ENCODE assay signal across 8 cellular contexts in genomic region chr10:115129752-115130151, GRCh38. TPM values are rescaled to one million over a fixed set of nuclear protein-coding genes. Genes with fewer than 3 reads are reported as not detected.
A peak's percentile ranks its signal among the peaks of the same experiment; 100 is the strongest.
DNase-seq lines count a peak whose midpoint lies in the region; ATAC-seq and TF ChIP-seq lines count a peak whose summit lies in the region.

No MANE protein-coding gene starts in this region.

- no peak overlapping the region for H3K27ac ChIP-seq in right lobe of liver

- no peak overlapping the region for H3K4me3 Mint-ChIP-seq in T-helper 17 cell

- TF ChIP-seq POLR2A in right lobe of liver (IDR thresholded peaks at IDR 0.05), result no peak

- no peak overlapping the region for H3K27ac Mint-ChIP-seq in T-helper 17 cell

- H3K27me3 Mint-ChIP-seq in T-helper 17 cell, result peaks cover 17% of the 10 kb centered on the region

- in situ Hi-C loops in G401 (cut with HindIII; ENCODE audit: low sequenced_read_pairs), result no loop called here

- H3K4me1 Mint-ChIP-seq in T-helper 17 cell, result no peaks in the 10 kb centered on the region

- no peaks in the 10 kb centered on the region for H3K36me3 Mint-ChIP-seq in T-helper 17 cell (ENCODE audit: low read depth)

- no peaks in the 10 kb centered on the region for H3K9me3 ChIP-seq in right lobe of liver
- H3K9me3 ChIP-seq in T-helper 17 cell (ENCODE audit: control insufficient read depth, low read length, poor library complexity, severe bottlenecking), result no peaks in the 10 kb centered on the region

- ATAC-seq in right lobe of liver (peak; percentile 41 to 62 (median 50)), T-helper 17 cell (no peak), GM18498 (IDR thresholded peaks at IDR 0.05; ENCODE audit: unreplicated experiment) (no peak)

- H3K4me3 ChIP-seq in right lobe of liver, result no peak overlapping the region

- peak; percentile 35 to 54 (median 52) for TF ChIP-seq CTCF in right lobe of liver (IDR thresholded peaks at IDR 0.05)

- H3K27me3 ChIP-seq in right lobe of liver, result no peaks in the 10 kb centered on the region

- intact Hi-C loops in right lobe of liver (cut with DNase I), result no loop called here

- H3K4me1 ChIP-seq in right lobe of liver, result no peaks in the 10 kb centered on the region

- no peaks in the 10 kb centered on the region for H3K36me3 ChIP-seq in right lobe of liver

- peak; percentile 49 for DNase-seq in G401 (ENCODE audit: low spot score)
- DNase-seq in HS-5 (ENCODE audit: low read depth), result peak; percentile 20
- peak; percentile 32 for DNase-seq in amniotic epithelial cell (ENCODE audit: low read depth)
- no peak for DNase-seq in right lobe of liver
- DNase-seq in DMS79 treated with DMSO at 0.1 percent for 48 hours (lab: John Stamatoyannopoulos, UW), result no peak
- no peak for DNase-seq in T-helper 17 cell
- DNase-seq in occipital lobe (lab: John Stamatoyannopoulos, UW), result no peak

RNA-seq across cellular contexts. Expression of gene ATRNL1, which starts 36.6 kb away (rescaled TPM):
- 0.44 TPM in 1 of 2 replicates, not detected in the other for total RNA-seq in G401 (2014; rRNA removed; shearing (Covaris generic))
- total RNA-seq in right lobe of liver (1 to 10 TPM in 5 of 6 experiments, under 1 TPM in 1; 0.81 to 5.3 (median 2.6) TPM), T-helper 17 cell (not detected), occipital lobe (856 TPM)

Comparison
In these comparisons a context has a peak if more than half of its experiments do, and no peak if none do; other contexts are left out.
1. DNase-seq: peak in G401 (single experiment), HS-5 (single experiment) and amniotic epithelial cell (single experiment); none in right lobe of liver (0 of 3), DMS79 treated with DMSO at 0.1 percent for 48 hours (single experiment), T-helper 17 cell (0 of 3) and occipital lobe (single experiment).
2. ATAC-seq: peak in right lobe of liver (4 of 4); none in T-helper 17 cell (single experiment) and GM18498 (single experiment).
3. RNA of gene ATRNL1, which starts 36.6 kb away (total RNA-seq): 856 TPM in occipital lobe (single experiment); 0.81 to 5.3 TPM in right lobe of liver, 0.44 TPM in G401 and not detected in T-helper 17 cell; every median in the first group is over 100 times any median in the second.